ENCODE assay signal across 1 cellular context in the genomic region with DNA sequence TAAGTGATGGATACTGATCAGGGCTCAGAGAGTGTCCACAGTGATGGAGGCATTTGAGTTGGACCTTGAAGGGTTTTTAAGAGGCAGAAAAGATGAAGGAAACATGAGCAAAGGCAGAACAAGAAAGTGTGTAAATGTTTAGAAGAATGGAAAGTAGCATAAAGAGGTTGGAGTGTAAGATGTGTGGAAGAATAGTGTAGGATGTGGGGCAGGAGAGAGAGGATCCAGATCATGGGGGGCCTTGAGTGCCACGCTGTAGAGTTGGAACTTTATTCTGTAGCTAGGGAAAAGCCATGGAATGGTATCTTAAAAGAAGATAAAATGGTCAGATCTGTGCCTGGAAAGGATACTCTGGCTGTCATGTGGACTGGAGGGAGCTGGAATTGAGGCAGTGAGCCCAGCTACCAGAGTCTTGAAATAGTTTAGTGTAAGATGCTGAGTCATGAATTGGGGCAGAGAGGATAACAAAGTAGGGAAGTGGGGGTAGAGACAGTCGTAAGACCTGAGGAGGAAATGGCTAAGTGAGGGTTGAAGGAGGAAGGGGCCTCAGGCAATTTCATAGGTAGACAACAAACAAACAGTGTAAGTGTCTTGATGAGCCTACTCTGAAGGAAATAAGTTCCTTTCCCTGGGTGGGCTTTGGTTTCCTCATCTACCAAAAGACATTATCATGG.
TF ChIP-seq lines count a peak whose summit lies in the region.

No MANE protein-coding gene starts in this region.

TF ChIP-seq in K562, 482 proteins besides CTCF, POLR2A, EP300 and RAD21 (continued from another document and continues in another):
- TF ChIP-seq, protein P1, sequence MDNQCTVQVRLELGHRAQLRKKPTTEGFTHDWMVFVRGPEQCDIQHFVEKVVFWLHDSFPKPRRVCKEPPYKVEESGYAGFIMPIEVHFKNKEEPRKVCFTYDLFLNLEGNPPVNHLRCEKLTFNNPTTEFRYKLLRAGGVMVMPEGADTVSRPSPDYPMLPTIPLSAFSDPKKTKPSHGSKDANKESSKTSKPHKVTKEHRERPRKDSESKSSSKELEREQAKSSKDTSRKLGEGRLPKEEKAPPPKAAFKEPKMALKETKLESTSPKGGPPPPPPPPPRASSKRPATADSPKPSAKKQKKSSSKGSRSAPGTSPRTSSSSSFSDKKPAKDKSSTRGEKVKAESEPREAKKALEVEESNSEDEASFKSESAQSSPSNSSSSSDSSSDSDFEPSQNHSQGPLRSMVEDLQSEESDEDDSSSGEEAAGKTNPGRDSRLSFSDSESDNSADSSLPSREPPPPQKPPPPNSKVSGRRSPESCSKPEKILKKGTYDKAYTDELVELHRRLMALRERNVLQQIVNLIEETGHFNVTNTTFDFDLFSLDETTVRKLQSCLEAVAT (IDR thresholded peaks at IDR 0.05) = 0 out of 4 replicates have a peak, but pooled peaks of 1 of the 2 experiments have one; percentile 22
- TF ChIP-seq, protein P2, sequence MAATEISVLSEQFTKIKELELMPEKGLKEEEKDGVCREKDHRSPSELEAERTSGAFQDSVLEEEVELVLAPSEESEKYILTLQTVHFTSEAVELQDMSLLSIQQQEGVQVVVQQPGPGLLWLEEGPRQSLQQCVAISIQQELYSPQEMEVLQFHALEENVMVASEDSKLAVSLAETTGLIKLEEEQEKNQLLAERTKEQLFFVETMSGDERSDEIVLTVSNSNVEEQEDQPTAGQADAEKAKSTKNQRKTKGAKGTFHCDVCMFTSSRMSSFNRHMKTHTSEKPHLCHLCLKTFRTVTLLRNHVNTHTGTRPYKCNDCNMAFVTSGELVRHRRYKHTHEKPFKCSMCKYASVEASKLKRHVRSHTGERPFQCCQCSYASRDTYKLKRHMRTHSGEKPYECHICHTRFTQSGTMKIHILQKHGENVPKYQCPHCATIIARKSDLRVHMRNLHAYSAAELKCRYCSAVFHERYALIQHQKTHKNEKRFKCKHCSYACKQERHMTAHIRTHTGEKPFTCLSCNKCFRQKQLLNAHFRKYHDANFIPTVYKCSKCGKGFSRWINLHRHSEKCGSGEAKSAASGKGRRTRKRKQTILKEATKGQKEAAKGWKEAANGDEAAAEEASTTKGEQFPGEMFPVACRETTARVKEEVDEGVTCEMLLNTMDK (IDR thresholded peaks at IDR 0.05; ENCODE audit: borderline replicate concordance, insufficient read depth, low read depth, low read length, poor library complexity, severe bottlenecking) = no peak
- peak; percentile 91 for TF ChIP-seq MAFF (IDR thresholded peaks at IDR 0.05; ENCODE audit: low read length)
- peak; percentile 93 for TF ChIP-seq BACH1 (tag; IDR thresholded peaks at IDR 0.05)
- 0 out of 2 replicates have a peak, but pooled peaks have one; percentile 8 for TF ChIP-seq HIVEP1 (CRISPR knock-in tag; IDR thresholded peaks at IDR 0.05)
- TF ChIP-seq, protein P3, sequence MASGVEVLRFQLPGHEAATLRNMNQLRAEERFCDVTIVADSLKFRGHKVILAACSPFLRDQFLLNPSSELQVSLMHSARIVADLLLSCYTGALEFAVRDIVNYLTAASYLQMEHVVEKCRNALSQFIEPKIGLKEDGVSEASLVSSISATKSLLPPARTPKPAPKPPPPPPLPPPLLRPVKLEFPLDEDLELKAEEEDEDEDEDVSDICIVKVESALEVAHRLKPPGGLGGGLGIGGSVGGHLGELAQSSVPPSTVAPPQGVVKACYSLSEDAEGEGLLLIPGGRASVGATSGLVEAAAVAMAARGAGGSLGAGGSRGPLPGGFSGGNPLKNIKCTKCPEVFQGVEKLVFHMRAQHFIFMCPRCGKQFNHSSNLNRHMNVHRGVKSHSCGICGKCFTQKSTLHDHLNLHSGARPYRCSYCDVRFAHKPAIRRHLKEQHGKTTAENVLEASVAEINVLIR (CRISPR knock-in tag; IDR thresholded peaks at IDR 0.05) = no peak
- peak; percentile 65; the same call in 1 of the 2 replicates for TF ChIP-seq HDGF (IDR thresholded peaks at IDR 0.05)
- no peak for TF ChIP-seq ZNF253 (CRISPR knock-in tag; conservative IDR thresholded peaks at IDR 0.05)
- TF ChIP-seq ZNF764 (CRISPR knock-in tag; IDR thresholded peaks at IDR 0.05; ENCODE audit: low read depth) = no peak
- no peak for TF ChIP-seq GABPB1 (CRISPR knock-in tag; IDR thresholded peaks at IDR 0.05)
- no peak for TF ChIP-seq NFXL1 (CRISPR knock-in tag; IDR thresholded peaks at IDR 0.05)
- TF ChIP-seq TCF3 (CRISPR knock-in tag; IDR thresholded peaks at IDR 0.05) = no peak
- TF ChIP-seq, protein P4, sequence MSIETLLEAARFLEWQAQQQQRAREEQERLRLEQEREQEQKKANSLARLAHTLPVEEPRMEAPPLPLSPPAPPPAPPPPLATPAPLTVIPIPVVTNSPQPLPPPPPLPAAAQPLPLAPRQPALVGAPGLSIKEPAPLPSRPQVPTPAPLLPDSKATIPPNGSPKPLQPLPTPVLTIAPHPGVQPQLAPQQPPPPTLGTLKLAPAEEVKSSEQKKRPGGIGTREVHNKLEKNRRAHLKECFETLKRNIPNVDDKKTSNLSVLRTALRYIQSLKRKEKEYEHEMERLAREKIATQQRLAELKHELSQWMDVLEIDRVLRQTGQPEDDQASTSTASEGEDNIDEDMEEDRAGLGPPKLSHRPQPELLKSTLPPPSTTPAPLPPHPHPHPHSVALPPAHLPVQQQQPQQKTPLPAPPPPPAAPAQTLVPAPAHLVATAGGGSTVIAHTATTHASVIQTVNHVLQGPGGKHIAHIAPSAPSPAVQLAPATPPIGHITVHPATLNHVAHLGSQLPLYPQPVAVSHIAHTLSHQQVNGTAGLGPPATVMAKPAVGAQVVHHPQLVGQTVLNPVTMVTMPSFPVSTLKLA (conservative IDR thresholded peaks at IDR 0.05) = no peak
- TF ChIP-seq, protein P5, sequence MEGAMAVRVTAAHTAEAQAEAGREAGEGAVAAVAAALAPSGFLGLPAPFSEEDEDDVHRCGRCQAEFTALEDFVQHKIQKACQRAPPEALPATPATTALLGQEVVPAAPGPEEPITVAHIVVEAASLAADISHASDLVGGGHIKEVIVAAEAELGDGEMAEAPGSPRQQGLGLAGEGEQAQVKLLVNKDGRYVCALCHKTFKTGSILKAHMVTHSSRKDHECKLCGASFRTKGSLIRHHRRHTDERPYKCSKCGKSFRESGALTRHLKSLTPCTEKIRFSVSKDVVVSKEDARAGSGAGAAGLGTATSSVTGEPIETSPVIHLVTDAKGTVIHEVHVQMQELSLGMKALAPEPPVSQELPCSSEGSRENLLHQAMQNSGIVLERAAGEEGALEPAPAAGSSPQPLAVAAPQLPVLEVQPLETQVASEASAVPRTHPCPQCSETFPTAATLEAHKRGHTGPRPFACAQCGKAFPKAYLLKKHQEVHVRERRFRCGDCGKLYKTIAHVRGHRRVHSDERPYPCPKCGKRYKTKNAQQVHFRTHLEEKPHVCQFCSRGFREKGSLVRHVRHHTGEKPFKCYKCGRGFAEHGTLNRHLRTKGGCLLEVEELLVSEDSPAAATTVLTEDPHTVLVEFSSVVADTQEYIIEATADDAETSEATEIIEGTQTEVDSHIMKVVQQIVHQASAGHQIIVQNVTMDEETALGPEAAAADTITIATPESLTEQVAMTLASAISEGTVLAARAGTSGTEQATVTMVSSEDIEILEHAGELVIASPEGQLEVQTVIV (CRISPR knock-in tag; IDR thresholded peaks at IDR 0.05; ENCODE audit: borderline replicate concordance) = no peak
- TF ChIP-seq ZNF778 (CRISPR knock-in tag; IDR thresholded peaks at IDR 0.05) = no peak
- TF ChIP-seq SMARCA5 (IDR thresholded peaks at IDR 0.05) = peak; percentile 27; the same call in 1 of the 2 replicates
- TF ChIP-seq MBD2 (IDR thresholded peaks at IDR 0.05; ENCODE audit: borderline replicate concordance, low read depth) = no peak
- no peak for TF ChIP-seq NR3C1 (CRISPR knock-in tag; IDR thresholded peaks at IDR 0.05)
- TF ChIP-seq FOSL1 (tag; conservative IDR thresholded peaks at IDR 0.05) = no peak; the same call in 1 of the 2 replicates
- no peak for TF ChIP-seq MIER1 (IDR thresholded peaks at IDR 0.05; ENCODE audit: low read depth)
- no peak for TF ChIP-seq HMGN3 (IDR thresholded peaks at IDR 0.05; ENCODE audit: borderline replicate concordance, extremely low read depth, insufficient read length, low read depth, low read length)
- TF ChIP-seq SIN3B (IDR thresholded peaks at IDR 0.05; ENCODE audit: low read depth) = no peak
- no peak for TF ChIP-seq KLF10 (CRISPR knock-in tag; IDR thresholded peaks at IDR 0.05)
- peak; percentile 40; the same call in 1 of the 2 replicates for TF ChIP-seq SOX6 (IDR thresholded peaks at IDR 0.05)
- TF ChIP-seq KDM2B (CRISPR knock-in tag; IDR thresholded peaks at IDR 0.05) = no peak
- no peak for TF ChIP-seq ETV1 (tag; conservative IDR thresholded peaks at IDR 0.05; ENCODE audit: low read depth)
- TF ChIP-seq ZNF311 (CRISPR knock-in tag; IDR thresholded peaks at IDR 0.05) = no peak
- TF ChIP-seq, protein P6, sequence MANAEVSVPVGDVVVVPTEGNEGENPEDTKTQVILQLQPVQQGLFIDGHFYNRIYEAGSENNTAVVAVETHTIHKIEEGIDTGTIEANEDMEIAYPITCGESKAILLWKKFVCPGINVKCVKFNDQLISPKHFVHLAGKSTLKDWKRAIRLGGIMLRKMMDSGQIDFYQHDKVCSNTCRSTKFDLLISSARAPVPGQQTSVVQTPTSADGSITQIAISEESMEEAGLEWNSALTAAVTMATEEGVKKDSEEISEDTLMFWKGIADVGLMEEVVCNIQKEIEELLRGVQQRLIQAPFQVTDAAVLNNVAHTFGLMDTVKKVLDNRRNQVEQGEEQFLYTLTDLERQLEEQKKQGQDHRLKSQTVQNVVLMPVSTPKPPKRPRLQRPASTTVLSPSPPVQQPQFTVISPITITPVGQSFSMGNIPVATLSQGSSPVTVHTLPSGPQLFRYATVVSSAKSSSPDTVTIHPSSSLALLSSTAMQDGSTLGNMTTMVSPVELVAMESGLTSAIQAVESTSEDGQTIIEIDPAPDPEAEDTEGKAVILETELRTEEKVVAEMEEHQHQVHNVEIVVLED (CRISPR knock-in tag; IDR thresholded peaks at IDR 0.05) = no peak
- TF ChIP-seq ZNF785 (CRISPR knock-in tag; IDR thresholded peaks at IDR 0.05) = no peak
- TF ChIP-seq ZNF121 (CRISPR knock-in tag; conservative IDR thresholded peaks at IDR 0.05) = no peak
- TF ChIP-seq, protein P7, sequence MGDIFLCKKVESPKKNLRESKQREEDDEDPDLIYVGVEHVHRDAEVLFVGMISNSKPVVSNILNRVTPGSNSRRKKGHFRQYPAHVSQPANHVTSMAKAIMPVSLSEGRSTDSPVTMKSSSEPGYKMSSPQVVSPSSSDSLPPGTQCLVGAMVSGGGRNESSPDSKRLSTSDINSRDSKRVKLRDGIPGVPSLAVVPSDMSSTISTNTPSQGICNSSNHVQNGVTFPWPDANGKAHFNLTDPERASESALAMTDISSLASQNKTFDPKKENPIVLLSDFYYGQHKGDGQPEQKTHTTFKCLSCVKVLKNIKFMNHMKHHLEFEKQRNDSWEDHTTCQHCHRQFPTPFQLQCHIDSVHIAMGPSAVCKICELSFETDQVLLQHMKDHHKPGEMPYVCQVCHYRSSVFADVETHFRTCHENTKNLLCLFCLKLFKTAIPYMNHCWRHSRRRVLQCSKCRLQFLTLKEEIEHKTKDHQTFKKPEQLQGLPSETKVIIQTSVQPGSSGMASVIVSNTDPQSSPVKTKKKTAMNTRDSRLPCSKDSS (IDR thresholded peaks at IDR 0.05; ENCODE audit: low read depth, partially characterized antibody) = no peak
- TF ChIP-seq C11orf30 (IDR thresholded peaks at IDR 0.05; ENCODE audit: low read depth) = peak; percentile 98
- no peak for TF ChIP-seq MECOM (CRISPR knock-in tag; IDR thresholded peaks at IDR 0.05)
- peak; percentile 38; the same call in 1 of the 2 replicates for TF ChIP-seq CTBP1 (IDR thresholded peaks at IDR 0.05; ENCODE audit: borderline replicate concordance)
- TF ChIP-seq NELFE (IDR thresholded peaks at IDR 0.05; ENCODE audit: insufficient read depth, insufficient read length) = no peak
- TF ChIP-seq RBM14 (IDR thresholded peaks at IDR 0.05; ENCODE audit: borderline replicate concordance, insufficient read depth, low read depth, low read length) = no peak
- TF ChIP-seq, protein P8, sequence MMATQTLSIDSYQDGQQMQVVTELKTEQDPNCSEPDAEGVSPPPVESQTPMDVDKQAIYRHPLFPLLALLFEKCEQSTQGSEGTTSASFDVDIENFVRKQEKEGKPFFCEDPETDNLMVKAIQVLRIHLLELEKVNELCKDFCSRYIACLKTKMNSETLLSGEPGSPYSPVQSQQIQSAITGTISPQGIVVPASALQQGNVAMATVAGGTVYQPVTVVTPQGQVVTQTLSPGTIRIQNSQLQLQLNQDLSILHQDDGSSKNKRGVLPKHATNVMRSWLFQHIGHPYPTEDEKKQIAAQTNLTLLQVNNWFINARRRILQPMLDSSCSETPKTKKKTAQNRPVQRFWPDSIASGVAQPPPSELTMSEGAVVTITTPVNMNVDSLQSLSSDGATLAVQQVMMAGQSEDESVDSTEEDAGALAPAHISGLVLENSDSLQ (IDR thresholded peaks at IDR 0.05) = no peak
- 0 out of 2 replicates have a peak, but pooled peaks have one; percentile 36 for TF ChIP-seq SMARCE1 (IDR thresholded peaks at IDR 0.05)
- TF ChIP-seq TRIM28 (IDR thresholded peaks at IDR 0.05) = no peak
- TF ChIP-seq NBN (IDR thresholded peaks at IDR 0.05; ENCODE audit: low read depth) = no peak; the same call in 1 of the 2 replicates
- TF ChIP-seq ZNF274 (IDR thresholded peaks at IDR 0.05; ENCODE audit: borderline replicate concordance, low read depth, low read length) = no peak
- TF ChIP-seq MCM3 (IDR thresholded peaks at IDR 0.05) = no peak
- no peak for TF ChIP-seq LEF1 (IDR thresholded peaks at IDR 0.05)
- TF ChIP-seq, protein P9, sequence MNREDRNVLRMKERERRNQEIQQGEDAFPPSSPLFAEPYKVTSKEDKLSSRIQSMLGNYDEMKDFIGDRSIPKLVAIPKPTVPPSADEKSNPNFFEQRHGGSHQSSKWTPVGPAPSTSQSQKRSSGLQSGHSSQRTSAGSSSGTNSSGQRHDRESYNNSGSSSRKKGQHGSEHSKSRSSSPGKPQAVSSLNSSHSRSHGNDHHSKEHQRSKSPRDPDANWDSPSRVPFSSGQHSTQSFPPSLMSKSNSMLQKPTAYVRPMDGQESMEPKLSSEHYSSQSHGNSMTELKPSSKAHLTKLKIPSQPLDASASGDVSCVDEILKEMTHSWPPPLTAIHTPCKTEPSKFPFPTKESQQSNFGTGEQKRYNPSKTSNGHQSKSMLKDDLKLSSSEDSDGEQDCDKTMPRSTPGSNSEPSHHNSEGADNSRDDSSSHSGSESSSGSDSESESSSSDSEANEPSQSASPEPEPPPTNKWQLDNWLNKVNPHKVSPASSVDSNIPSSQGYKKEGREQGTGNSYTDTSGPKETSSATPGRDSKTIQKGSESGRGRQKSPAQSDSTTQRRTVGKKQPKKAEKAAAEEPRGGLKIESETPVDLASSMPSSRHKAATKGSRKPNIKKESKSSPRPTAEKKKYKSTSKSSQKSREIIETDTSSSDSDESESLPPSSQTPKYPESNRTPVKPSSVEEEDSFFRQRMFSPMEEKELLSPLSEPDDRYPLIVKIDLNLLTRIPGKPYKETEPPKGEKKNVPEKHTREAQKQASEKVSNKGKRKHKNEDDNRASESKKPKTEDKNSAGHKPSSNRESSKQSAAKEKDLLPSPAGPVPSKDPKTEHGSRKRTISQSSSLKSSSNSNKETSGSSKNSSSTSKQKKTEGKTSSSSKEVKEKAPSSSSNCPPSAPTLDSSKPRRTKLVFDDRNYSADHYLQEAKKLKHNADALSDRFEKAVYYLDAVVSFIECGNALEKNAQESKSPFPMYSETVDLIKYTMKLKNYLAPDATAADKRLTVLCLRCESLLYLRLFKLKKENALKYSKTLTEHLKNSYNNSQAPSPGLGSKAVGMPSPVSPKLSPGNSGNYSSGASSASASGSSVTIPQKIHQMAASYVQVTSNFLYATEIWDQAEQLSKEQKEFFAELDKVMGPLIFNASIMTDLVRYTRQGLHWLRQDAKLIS (CRISPR knock-in tag; IDR thresholded peaks at IDR 0.05) = no peak
